1 cellular context compared by ENCODE assay signal in genomic region chr1:21764615-21765423, GRCh38.
TF ChIP-seq lines count a peak whose summit lies in the region.

No MANE protein-coding gene starts in this region.

TF ChIP-seq in SK-N-SH, 30 proteins besides CTCF, POLR2A, EP300 and RAD21 (continued from another document):
- TF ChIP-seq PBX3 (IDR thresholded peaks at IDR 0.05) (peak; percentile 95), FOXM1 (IDR thresholded peaks at IDR 0.05; ENCODE audit: low read depth) (0 out of 2 replicates have a peak, but pooled peaks have one; percentile 43), ZBTB33 (IDR thresholded peaks at IDR 0.05; ENCODE audit: borderline replicate concordance, low read depth) (peak; percentile 67; the same call in 1 of the 2 replicates)
